25 cellular contexts compared by ENCODE assay signal in the genomic region with DNA sequence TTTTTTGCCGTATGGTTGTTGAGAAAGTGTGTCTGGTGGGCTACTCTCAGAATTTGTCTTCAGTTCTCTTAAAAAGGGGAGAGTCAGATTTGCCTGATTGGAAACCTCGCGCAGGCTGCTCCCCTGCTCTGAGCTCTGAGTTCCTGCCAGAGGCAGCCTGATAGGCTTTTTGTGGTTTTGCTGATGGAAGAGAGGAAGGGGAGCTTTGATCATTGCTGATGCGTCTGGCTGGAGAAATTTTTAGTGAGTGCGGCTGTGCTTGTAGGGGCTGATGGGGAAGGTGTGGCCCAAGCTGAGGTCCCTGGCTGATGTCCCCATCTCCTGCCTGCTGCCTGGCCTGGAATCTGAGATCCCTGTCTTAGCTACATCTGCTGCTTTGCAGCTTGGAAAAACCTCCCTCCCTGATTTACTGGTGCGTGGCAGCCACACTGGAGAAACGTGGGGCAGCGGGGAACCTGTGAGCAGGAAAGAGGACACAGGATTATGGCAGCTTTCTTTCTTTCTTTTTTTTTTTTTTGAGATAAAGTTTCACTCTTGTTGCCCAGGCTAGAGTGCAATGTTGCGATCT. TPM values are rescaled to one million over a fixed set of nuclear protein-coding genes. Genes with fewer than 3 reads are reported as not detected.
"Had no signal": no experiment of that assay in that cellular context is flagged by ENCODE, and none has a peak within 500 bp of the region (broad histone marks: within the 10 kb centered on the region; RNA-seq: fewer than 3 reads in every experiment).

No MANE protein-coding gene starts in this region.

- H3K27me3 ChIP-seq: vagina had no signal

- DNase-seq: activated CD4-positive, alpha-beta T cell treated with anti-CD3 and anti-CD28 coated beads, Interleukin-2, amount 10 ng/mL, durations not matched to agents 7 days and 5 days; activated CD8-positive, alpha-beta memory T cell treated with anti-CD3 and anti-CD28 coated beads, Interleukin-2, amount 50 U/mL, for 4 hours; activated CD8-positive, alpha-beta T cell treated with anti-CD3 and anti-CD28 coated beads, Interleukin-2, amount 10 ng/mL, durations not matched to agents 7 days and 5 days; activated naive CD4-positive, alpha-beta T cell treated with anti-CD3 and anti-CD28 coated beads, Interleukin-2, amount 10 ng/mL, durations not matched to agents 7 days and 5 days; activated naive CD8-positive, alpha-beta T cell treated with anti-CD3 and anti-CD28 coated beads, Interleukin-2, amount 50 U/mL, for 24 hours; activated T-cell treated with anti-CD3 and anti-CD28 coated beads, Interleukin-2, amount 50 U/mL, for 4 hours; anterior cingulate cortex; colonic mucosa; foreskin keratinocyte; hippocampal formation; midbrain; right cardiac atrium; stimulated activated CD4-positive, alpha-beta T cell treated with anti-CD3 and anti-CD28 coated beads, Interleukin-15, amount 100 ng/mL, for 24 hours; stimulated activated CD4-positive, alpha-beta T cell treated with anti-CD3 and anti-CD28 coated beads, Interleukin-2, amount 100 ng/mL, for 48 hours had no signal

- H3K27ac Mint-ChIP-seq: activated CD4-positive, alpha-beta T cell treated with anti-CD3 and anti-CD28 coated beads, Interleukin-2, amount 10 ng/mL, durations not matched to agents 7 days and 5 days; activated CD8-positive, alpha-beta T cell treated with anti-CD3 and anti-CD28 coated beads, Interleukin-2, amount 10 ng/mL, durations not matched to agents 7 days and 5 days; activated naive CD4-positive, alpha-beta T cell treated with anti-CD3 and anti-CD28 coated beads, Interleukin-2, amount 10 ng/mL, durations not matched to agents 7 days and 5 days; activated naive CD8-positive, alpha-beta T cell treated with anti-CD3 and anti-CD28 coated beads, Interleukin-2, amount 50 U/mL, for 24 hours; stimulated activated naive CD8-positive, alpha-beta T cell treated with anti-CD3 and anti-CD28 coated beads, Interleukin-15, Interleukin-2, amounts not matched to agents 100 ng/mL and 50 ng/mL, for 24 hours; T-helper 2 cell treated with Interferon-gamma antibody and Interleukin-4, amounts not matched to agents 5 μg/mL and 100 μg/mL, for 36 hours had no signal

- H3K27ac ChIP-seq: colonic mucosa, foreskin keratinocyte, prostate gland, skin epidermis, tibial nerve, vagina had no signal

- H3K4me1 ChIP-seq: colonic mucosa, foreskin keratinocyte had no signal

- H3K36me3 ChIP-seq: colonic mucosa, prostate gland, tibial nerve, vagina had no signal

- H3K4me1 Mint-ChIP-seq: activated CD4-positive, alpha-beta T cell treated with anti-CD3 and anti-CD28 coated beads, Interleukin-2, amount 10 ng/mL, durations not matched to agents 7 days and 5 days; activated naive CD4-positive, alpha-beta T cell treated with anti-CD3 and anti-CD28 coated beads, Interleukin-2, amount 10 ng/mL, durations not matched to agents 7 days and 5 days; activated naive CD8-positive, alpha-beta T cell treated with anti-CD3 and anti-CD28 coated beads, Interleukin-2, amount 50 U/mL, for 24 hours; central memory CD8-positive, alpha-beta T cell had no signal

- H3K9me3 ChIP-seq: colonic mucosa, prostate gland, tibial nerve, vagina had no signal

- H3K4me3 Mint-ChIP-seq: activated CD4-positive, alpha-beta T cell treated with anti-CD3 and anti-CD28 coated beads, Interleukin-2, amount 10 ng/mL, durations not matched to agents 7 days and 5 days; activated CD8-positive, alpha-beta T cell treated with anti-CD3 and anti-CD28 coated beads, Interleukin-2, amount 10 ng/mL, durations not matched to agents 7 days and 5 days; activated naive CD4-positive, alpha-beta T cell treated with anti-CD3 and anti-CD28 coated beads, Interleukin-2, amount 10 ng/mL, durations not matched to agents 7 days and 5 days; activated naive CD8-positive, alpha-beta T cell treated with anti-CD3 and anti-CD28 coated beads, Interleukin-2, amount 50 U/mL, for 24 hours; activated T-cell treated with anti-CD3 and anti-CD28 coated beads, Interleukin-2, amount 50 U/mL, for 4 hours; central memory CD8-positive, alpha-beta T cell; stimulated activated naive CD8-positive, alpha-beta T cell treated with anti-CD3 and anti-CD28 coated beads, Interleukin-15, Interleukin-2, amounts not matched to agents 100 ng/mL and 50 ng/mL, for 24 hours; T-helper 2 cell treated with Interferon-gamma antibody and Interleukin-4, amounts not matched to agents 5 μg/mL and 100 μg/mL, for 36 hours had no signal

- H3K4me3 ChIP-seq: colonic mucosa, prostate gland, skin epidermis, tibial nerve, vagina had no signal

- ATAC-seq: activated CD4-positive, CD25-positive, alpha-beta regulatory T cell treated with anti-CD3 and anti-CD28 coated beads, Interleukin-2, amount 50 U/mL, for 24 hours; activated CD8-positive, alpha-beta T cell treated with anti-CD3 and anti-CD28 coated beads, Interleukin-2, amount 10 ng/mL, durations not matched to agents 7 days and 5 days; activated naive CD8-positive, alpha-beta T cell treated with anti-CD3 and anti-CD28 coated beads, Interleukin-2, amount 50 U/mL, for 24 hours; activated T-cell treated with anti-CD3 and anti-CD28 coated beads, Interleukin-2, amount 50 U/mL, for 4 hours; foreskin keratinocyte; left lobe of liver; right cardiac atrium had no signal

- H3K9me3 Mint-ChIP-seq: activated CD4-positive, alpha-beta T cell treated with anti-CD3 and anti-CD28 coated beads, Interleukin-2, amount 10 ng/mL, durations not matched to agents 7 days and 5 days; activated naive CD4-positive, alpha-beta T cell treated with anti-CD3 and anti-CD28 coated beads, Interleukin-2, amount 10 ng/mL, durations not matched to agents 7 days and 5 days; activated naive CD8-positive, alpha-beta T cell treated with anti-CD3 and anti-CD28 coated beads, Interleukin-2, amount 50 U/mL, for 24 hours; activated T-cell treated with anti-CD3 and anti-CD28 coated beads, Interleukin-2, amount 50 U/mL, for 4 hours; central memory CD8-positive, alpha-beta T cell; stimulated activated naive CD8-positive, alpha-beta T cell treated with anti-CD3 and anti-CD28 coated beads, Interleukin-15, Interleukin-2, amounts not matched to agents 100 ng/mL and 50 ng/mL, for 24 hours; T-helper 2 cell treated with Interferon-gamma antibody and Interleukin-4, amounts not matched to agents 5 μg/mL and 100 μg/mL, for 36 hours had no signal

- H3K36me3 Mint-ChIP-seq: activated naive CD4-positive, alpha-beta T cell treated with anti-CD3 and anti-CD28 coated beads, Interleukin-2, amount 10 ng/mL, durations not matched to agents 7 days and 5 days had no signal

RNA-seq across cellular contexts. Expression of a gene that starts 2.9 kb away (rescaled TPM):
- total RNA-seq: activated CD4-positive, alpha-beta T cell treated with anti-CD3 and anti-CD28 coated beads, Interleukin-2, amount 10 ng/mL, durations not matched to agents 7 days and 5 days; activated CD8-positive, alpha-beta T cell treated with anti-CD3 and anti-CD28 coated beads, Interleukin-2, amount 10 ng/mL, durations not matched to agents 7 days and 5 days; activated T-cell treated with anti-CD3 and anti-CD28 coated beads, Interleukin-2, amount 50 U/mL, for 4 hours; colonic mucosa; epithelial cell of proximal tubule; fibroblast of lung had no signal
- polyA plus RNA-seq: fibroblast of lung had no signal
